8 cellular contexts compared by ENCODE assay signal in genomic region chr1:203273869-203274602, GRCh38. TPM values are rescaled to one million over a fixed set of nuclear protein-coding genes. Genes with fewer than 3 reads are reported as not detected.
DNase-seq lines count a peak whose midpoint lies in the region; ATAC-seq and TF ChIP-seq lines count a peak whose summit lies in the region.

No MANE protein-coding gene starts in this region.

- H3K4me3 ChIP-seq in hepatocyte: no peak overlapping the region

- H3K9me3 ChIP-seq in hepatocyte (ENCODE audit: low read depth): no peaks in the 10 kb centered on the region

- no peaks in the 10 kb centered on the region for H3K36me3 ChIP-seq in hepatocyte (replicated peaks; ENCODE audit: insufficient read depth, low read depth)

- peaks cover 78% of the 10 kb centered on the region for H3K4me1 Mint-ChIP-seq in stimulated activated memory B cell treated with anti-CD40 and anti-IgM and Interleukin-4, amounts not matched to agents 10 μg/mL and 1 μg/mL and 100 μg/mL, for 72 hours

- H2AFZ ChIP-seq in hepatocyte: no peak overlapping the region

- POLR2A ChIA-PET in RWPE1 (lab: Yijun Ruan, JAX; ENCODE audit: low non-redundant PET): interaction anchor here (1.4 kb wide), 1 partner anchor 31 kb away, joined by 5 read pairs; the partner anchor contains the start of gene BTG2

- H3K9me2 ChIP-seq in hepatocyte (replicated peaks; ENCODE audit: insufficient read depth): no peaks in the 10 kb centered on the region

- no peaks in the 10 kb centered on the region for H4K20me1 ChIP-seq in hepatocyte (ENCODE audit: insufficient read depth, poor library complexity, severe bottlenecking)

- H3K27ac Mint-ChIP-seq in stimulated activated memory B cell treated with anti-CD40 and anti-IgM and Interleukin-4, amounts not matched to agents 10 μg/mL and 1 μg/mL and 100 μg/mL, for 72 hours: peak overlapping the region; percentile 95

- H3K27ac ChIP-seq in RWPE1 (peak overlapping the region; percentile 55), hepatocyte (peak overlapping the region; percentile 84)

- H3K9me3 Mint-ChIP-seq in stimulated activated memory B cell treated with anti-CD40 and anti-IgM and Interleukin-4, amounts not matched to agents 10 μg/mL and 1 μg/mL and 100 μg/mL, for 72 hours: no peaks in the 10 kb centered on the region

- peak; percentile 46 for DNase-seq in NCI-H82 (lab: John Stamatoyannopoulos, UW)
- DNase-seq in NCI-H82 treated with DMSO at 0.1 percent for 48 hours (lab: John Stamatoyannopoulos, UW; ENCODE audit: unreplicated experiment): no peak
- no peak for DNase-seq in RWPE1 (ENCODE audit: low spot score)
- DNase-seq in hepatocyte (ENCODE audit: low spot score): peak; percentile 19
- DNase-seq in HCEC 1CT: no peak
- no peak for DNase-seq in stimulated activated CD4-positive, alpha-beta T cell treated with anti-CD3 and anti-CD28 coated beads, Interleukin-4, amount 100 ng/mL, for 4 hours

- ATAC-seq in stimulated activated memory B cell treated with anti-CD40 and anti-IgM and Interleukin-4, amounts not matched to agents 10 μg/mL and 1 μg/mL and 100 μg/mL, for 72 hours: peak; percentile 71
- ATAC-seq in HG03025 (IDR thresholded peaks at IDR 0.05; ENCODE audit: low FRiP score, unreplicated experiment): no peak

- TF ChIP-seq CTCF in RWPE1 (conservative IDR thresholded peaks at IDR 0.05; ENCODE audit: low read depth) (no peak), hepatocyte (IDR thresholded peaks at IDR 0.05; ENCODE audit: poor library complexity) (no peak)

- WGBS in hepatocyte (ENCODE audit: low lambda C conversion rate, missing lambda C conversion rate): 79% methylated on average over 12 of the region's 12 CpGs

- H3K4me1 ChIP-seq in hepatocyte (ENCODE audit: insufficient read depth): peaks cover 24% of the 10 kb centered on the region

- CTCF ChIA-PET in RWPE1 (lab: Yijun Ruan, JAX): interaction anchor here (0.5 to 1.5 kb wide), 11 partner anchors 9 to 231 kb away, joined by 3 to 7 read pairs (median 4); no protein-coding TSS in a partner anchor

- no peaks in the 10 kb centered on the region for H3K36me3 Mint-ChIP-seq in stimulated activated memory B cell treated with anti-CD40 and anti-IgM and Interleukin-4, amounts not matched to agents 10 μg/mL and 1 μg/mL and 100 μg/mL, for 72 hours

- H3K4me3 Mint-ChIP-seq in stimulated activated memory B cell treated with anti-CD40 and anti-IgM and Interleukin-4, amounts not matched to agents 10 μg/mL and 1 μg/mL and 100 μg/mL, for 72 hours: peak overlapping the region; percentile 91

- H3K27me3 Mint-ChIP-seq in stimulated activated memory B cell treated with anti-CD40 and anti-IgM and Interleukin-4, amounts not matched to agents 10 μg/mL and 1 μg/mL and 100 μg/mL, for 72 hours: no peaks in the 10 kb centered on the region

- H3K4me2 ChIP-seq in hepatocyte: peak overlapping the region; percentile 61

- no peaks in the 10 kb centered on the region for H3K27me3 ChIP-seq in hepatocyte

- H3K79me2 ChIP-seq in hepatocyte: no peaks in the 10 kb centered on the region

RNA-seq across cellular contexts. Expression of gene BTG2, which starts 31.3 kb away (rescaled TPM):
- total RNA-seq in hepatocyte: 192 and 197 TPM in 2 replicates
- polyA plus RNA-seq in hepatocyte: 253 and 274 TPM in 2 replicates

RNA-seq across cellular contexts. Expression of gene CHIT1, which starts 44.6 kb away (rescaled TPM):
- 0.20 and 0.93 TPM in 2 replicates for total RNA-seq in hepatocyte
- 0.30 and 1.1 TPM in 2 replicates for polyA plus RNA-seq in hepatocyte

Comparison
In these comparisons a context has a peak if more than half of its experiments do, and no peak if none do; other contexts are left out.
1. DNase-seq: peak in NCI-H82 (single experiment) and hepatocyte (single experiment); none in NCI-H82 treated with DMSO at 0.1 percent for 48 hours (single experiment), RWPE1 (single experiment), HCEC 1CT (single experiment) and stimulated activated CD4-positive, alpha-beta T cell treated with anti-CD3 and anti-CD28 coated beads, Interleukin-4, amount 100 ng/mL, for 4 hours (0 of 2).